ENCODE assay signal across 27 cellular contexts in the genomic region with DNA sequence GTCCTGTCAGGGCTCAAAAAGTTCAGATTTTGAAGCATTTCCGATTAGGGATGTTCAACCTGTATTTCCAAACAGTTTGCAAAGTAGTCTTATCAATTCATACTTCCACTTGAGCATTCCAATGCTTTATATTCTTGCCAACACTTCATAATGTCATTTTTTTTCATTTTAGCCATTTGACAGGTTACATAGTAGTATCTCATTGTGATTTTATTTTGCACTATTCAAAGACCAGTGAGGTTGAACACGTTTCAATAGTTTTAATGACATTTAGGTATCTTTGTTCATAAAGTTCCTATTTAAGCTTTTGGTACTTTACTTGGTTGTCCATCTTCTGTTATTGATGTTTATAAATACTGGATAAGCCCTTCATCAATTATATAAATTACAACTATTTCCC.
"Had no signal": no experiment of that assay in that cellular context is flagged by ENCODE, and none has a peak within 500 bp of the region (broad histone marks: within the 10 kb centered on the region; RNA-seq: fewer than 3 reads in every experiment).

No MANE protein-coding gene starts in this region.

- H3K4me2 ChIP-seq: hepatocyte had no signal

- H3K9me3 ChIP-seq: colonic mucosa, esophagus muscularis mucosa, gastrocnemius medialis, gastroesophageal sphincter had no signal

- FAIRE-seq: endothelial cell of umbilical vein, frontal cortex had no signal

- DNase-seq: colonic mucosa; cortex of kidney; dermis blood vessel endothelial cell; dorsolateral prefrontal cortex; effector CD4-positive, alpha-beta T cell; effector CD8-positive, alpha-beta T cell; effector memory CD4-positive, alpha-beta T cell; effector memory CD8-positive, alpha-beta T cell; endodermal cell; erythroblast; esophagus squamous epithelium; foreskin fibroblast; foreskin keratinocyte; foreskin melanocyte; gastrocnemius medialis; glutamatergic neuron; head of caudate nucleus; heart left ventricle; heart right ventricle had no signal

- H3K27me3 ChIP-seq: colonic mucosa, dorsolateral prefrontal cortex, esophagus muscularis mucosa, esophagus squamous epithelium, foreskin keratinocyte, gastrocnemius medialis, gastroesophageal sphincter, heart left ventricle, heart right ventricle, hepatocyte had no signal

- H3K4me1 ChIP-seq: colonic mucosa, esophagus muscularis mucosa, esophagus squamous epithelium, foreskin keratinocyte, gastrocnemius medialis, gastroesophageal sphincter, heart left ventricle, heart right ventricle had no signal

- H2AFZ ChIP-seq: hepatocyte had no signal

- H3K36me3 ChIP-seq: colonic mucosa had no signal

- H3K4me3 ChIP-seq: colonic mucosa, coronary artery, dorsolateral prefrontal cortex, esophagus muscularis mucosa, esophagus squamous epithelium, gastrocnemius medialis, gastroesophageal sphincter, heart left ventricle, heart right ventricle, hepatocyte had no signal

- H3K27ac ChIP-seq: colonic mucosa, coronary artery, dorsolateral prefrontal cortex, epithelial cell of prostate, esophagus muscularis mucosa, esophagus squamous epithelium, foreskin keratinocyte, gastrocnemius medialis, gastroesophageal sphincter, heart left ventricle, heart right ventricle, hepatocyte had no signal

- ATAC-seq: effector memory CD8-positive, alpha-beta T cell; esophagus mucosa; foreskin keratinocyte; gastrocnemius medialis; gastroesophageal sphincter; heart left ventricle; heart right ventricle had no signal
